ENCODE assay signal across 12 cellular contexts in genomic region chr7:15686957-15687644, GRCh38. TPM values are rescaled to one million over a fixed set of nuclear protein-coding genes. Genes with fewer than 3 reads are reported as not detected.
DNase-seq lines count a peak whose midpoint lies in the region; ATAC-seq, FAIRE-seq and TF ChIP-seq lines count a peak whose summit lies in the region.
"Had no signal": no experiment of that assay in that cellular context is flagged by ENCODE, and none has a peak within 500 bp of the region (broad histone marks: within the 10 kb centered on the region; RNA-seq: fewer than 3 reads in every experiment).

No MANE protein-coding gene starts in this region.

- H3K27me3 ChIP-seq in gastroesophageal sphincter (peaks cover 65% of the 10 kb centered on the region), neuronal stem cell (ENCODE audit: control insufficient read depth in 3 of 3, insufficient read depth in 3 of 3, low read depth in 1 of 3, low read length in 3 of 3) (peaks cover 18 to 55% (median 40%) of the 10 kb centered on the region in 3 experiments)

- H2AK5ac ChIP-seq in neuronal stem cell (ENCODE audit: low read depth, low read length) = no peak overlapping the region

- no peak overlapping the region for H3K9ac ChIP-seq in neuronal stem cell (ENCODE audit: low read depth, low read length, poor library complexity)

- no peak for TF ChIP-seq EP300 in A549 (IDR thresholded peaks at IDR 0.05)
- no peak for TF ChIP-seq EP300 in gastroesophageal sphincter (IDR thresholded peaks at IDR 0.05)

- POLR2A ChIA-PET in A549 (lab: Yijun Ruan, JAX) = no interaction called here

- CTCF ChIA-PET in A549 (lab: Yijun Ruan, JAX) = interaction anchor here (0.8 kb wide), 1 partner anchor 16 kb away, joined by 4 read pairs; no protein-coding TSS in a partner anchor

- no peak overlapping the region for H2BK5ac ChIP-seq in neuronal stem cell (ENCODE audit: low read length)

- no peak overlapping the region for H3K23ac ChIP-seq in neuronal stem cell (ENCODE audit: low read depth, low read length, poor library complexity)

- H3K4me2 ChIP-seq in A549 (peak overlapping the region; percentile 67), neuronal stem cell (ENCODE audit: insufficient read depth, low read length, poor library complexity, severe bottlenecking) (peak overlapping the region; percentile 43)

- no peak overlapping the region for H3K14ac ChIP-seq in neuronal stem cell (ENCODE audit: low read length)

- H4K91ac ChIP-seq in neuronal stem cell (ENCODE audit: low read depth, low read length, poor library complexity) = no peak overlapping the region

- H2BK120ac ChIP-seq in neuronal stem cell (ENCODE audit: low read depth, low read length) = no peak overlapping the region

- peak overlapping the region; percentile 88 for H2AFZ ChIP-seq in neuronal stem cell (ENCODE audit: low read length)

- H3K36me3 ChIP-seq in gastroesophageal sphincter = no peaks in the 10 kb centered on the region
- no peaks in the 10 kb centered on the region for H3K36me3 ChIP-seq in neuronal stem cell (replicated peaks in 1 of 2; ENCODE audit: control insufficient read depth in 2 of 2, insufficient read depth in 2 of 2, low read length in 2 of 2)

- no peak overlapping the region for H4K8ac ChIP-seq in neuronal stem cell (ENCODE audit: low read depth, low read length)

- H2BK15ac ChIP-seq in neuronal stem cell (ENCODE audit: low read length) = no peak overlapping the region

- ATAC-seq in A549 (peak in 1 of 2 experiments; percentile 48; a peak in 3 of 6 replicates), gastroesophageal sphincter (no peak), HG03139 (IDR thresholded peaks at IDR 0.05; ENCODE audit: unreplicated experiment) (no peak), GM19467 (IDR thresholded peaks at IDR 0.05; ENCODE audit: unreplicated experiment) (no peak), HG03354 (IDR thresholded peaks at IDR 0.05; ENCODE audit: poor library complexity, severe bottlenecking, unreplicated experiment) (no peak)

- TF ChIP-seq CTCF in A549 (IDR thresholded peaks at IDR 0.05) (no peak), gastroesophageal sphincter (IDR thresholded peaks at IDR 0.05) (no peak), GM20000 (IDR thresholded peaks at IDR 0.05; ENCODE audit: extremely low read depth, missing control alignments) (no peak)

- TF ChIP-seq POLR2A in A549 (IDR thresholded peaks at IDR 0.05; ENCODE audit: low read length) = no peak
- no peak for TF ChIP-seq POLR2A in gastroesophageal sphincter (IDR thresholded peaks at IDR 0.05)

- DNase-seq in A549 (ENCODE audit: low read depth in 1 of 2, low spot score in 1 of 2) (no peak), NCI-H748 treated with DMSO at 0.1 percent for 48 hours (lab: John Stamatoyannopoulos, UW) (peak; percentile 56), neuronal stem cell (ENCODE audit: low spot score) (peak; percentile 12), GM20000 (ENCODE audit: low spot score) (no peak)
- DNase-seq: activated CD4-positive, alpha-beta memory T cell treated with anti-CD3 and anti-CD28 coated beads for 36 hours had no signal

- H2BK12ac ChIP-seq in neuronal stem cell (ENCODE audit: low read length) = no peak overlapping the region

- H3K18ac ChIP-seq in neuronal stem cell (ENCODE audit: low read length) = no peak overlapping the region

- WGBS in A549 (ENCODE audit: missing lambda C conversion rate) = 45% methylated on average over 32 of the region's 32 CpGs
- 7 to 18% methylated on average over 23 of the region's 32 CpGs for WGBS in gastroesophageal sphincter (ENCODE audit: low coverage in 1 of 2), 2 donors
- no CpG with 5 or more reads among the region's 32 CpGs for WGBS in neuronal stem cell (ENCODE audit: extremely low coverage in 2 of 2, insufficient read length in 2 of 2, insufficient replicate concordance in 1 of 2), 2 donors

- no peak overlapping the region for H3K4ac ChIP-seq in neuronal stem cell (ENCODE audit: low read length)

- FAIRE-seq in A549 (lab: Jason Lieb, UNC) = no peak
- FAIRE-seq: colon, RCC 7860 had no signal

- no peaks in the 10 kb centered on the region; the same call in 2 of the 3 replicates for H3K4me1 ChIP-seq in A549
- H3K4me1 ChIP-seq in gastroesophageal sphincter = peaks cover 0 to 29% (median 0%) of the 10 kb centered on the region in 3 donors
- peaks cover 8 to 20% of the 10 kb centered on the region in 2 donors for H3K4me1 ChIP-seq in neuronal stem cell (ENCODE audit: control insufficient read depth in 2 of 2, insufficient read depth in 1 of 2, low read depth in 1 of 2, low read length in 2 of 2)

- H3K4me3 ChIP-seq in A549 (peak overlapping the region; percentile 28; the same call in 2 of the 3 replicates), gastroesophageal sphincter (peak overlapping the region; percentile 61 to 63), neuronal stem cell (ENCODE audit: low read length in 2 of 2) (no peak overlapping the region)

- H3K27ac ChIP-seq in A549 (no peak overlapping the region), gastroesophageal sphincter (peak overlapping the region in 3 of 4 donors; percentile 82 to 86 (median 86)), neuronal stem cell (replicated peaks; ENCODE audit: low read length) (no peak overlapping the region)

- no peaks in the 10 kb centered on the region for H3K9me3 ChIP-seq in A549
- H3K9me3 ChIP-seq in gastroesophageal sphincter = no peaks in the 10 kb centered on the region
- H3K9me3 ChIP-seq in neuronal stem cell (replicated peaks in 1 of 2; ENCODE audit: control insufficient read depth in 2 of 2, insufficient read depth in 1 of 2, low read depth in 1 of 2, low read length in 2 of 2) = no peaks in the 10 kb centered on the region

- TF ChIP-seq RAD21 in A549 (conservative IDR thresholded peaks at IDR 0.05 in 1 of 2, IDR thresholded peaks at IDR 0.05 in 1 of 2) = no peak

- H3K79me1 ChIP-seq in neuronal stem cell (ENCODE audit: low read depth, low read length) = no peaks in the 10 kb centered on the region

TF ChIP-seq in A549, 52 proteins besides CTCF, POLR2A, EP300 and RAD21:
- no peak for TF ChIP-seq TFCP2L1 (CRISPR knock-in tag; IDR thresholded peaks at IDR 0.05)
- no peak for TF ChIP-seq NPAS2 (CRISPR knock-in tag; IDR thresholded peaks at IDR 0.05; ENCODE audit: borderline replicate concordance)
- no peak for TF ChIP-seq MAX (IDR thresholded peaks at IDR 0.05)
- TF ChIP-seq EHMT2 (IDR thresholded peaks at IDR 0.05; ENCODE audit: low read depth) = no peak
- peak; percentile 55; the same call in 1 of the 2 replicates for TF ChIP-seq CBX8 (IDR thresholded peaks at IDR 0.05)
- no peak for TF ChIP-seq PBX3 (IDR thresholded peaks at IDR 0.05)

RNA-seq across cellular contexts. Expression of gene MEOX2, which starts 0.6 kb away (rescaled TPM):
- polyA plus RNA-seq in A549 (2011; rRNA removed) = not detected in 2 replicates
- not detected in 2 replicates for polyA plus RNA-seq in A549 (2012; cell fraction: cytosol; rRNA removed)
- not detected in 2 replicates for polyA plus RNA-seq in A549 (2012; cell fraction: nucleus; rRNA removed)
- polyA plus RNA-seq in A549 (2017; fragmentation: RNase III; extraction: RNeasy Plus Mini Kit Qiagen cat#74134 plus additional on column Dnase treatment) = not detected in 3 replicates
- polyA minus RNA-seq in A549 (2011; rRNA and poly(A)+ RNA removed) = not detected in 2 replicates
- total RNA-seq in gastroesophageal sphincter = 10 to 100 TPM in 2 of 4 donors, 1 to 10 TPM in 2; 4.5 to 28.7 (median 12.5) TPM
- polyA plus RNA-seq in neuronal stem cell (2013, experiment 1 of 2) = not detected
- 0.01 TPM for polyA plus RNA-seq in neuronal stem cell (2013, experiment 2 of 2)
- total RNA-seq: activated CD4-positive, alpha-beta memory T cell treated with anti-CD3 and anti-CD28 coated beads for 36 hours had no signal
- polyA plus RNA-seq: BJ had no signal

Comparison
In these comparisons a context has a peak if more than half of its experiments do, and no peak if none do; other contexts are left out.
1. DNase-seq: peak in NCI-H748 treated with DMSO at 0.1 percent for 48 hours (single experiment) and neuronal stem cell (single experiment); none in A549 (0 of 2) and GM20000 (single experiment).
2. H3K27ac ChIP-seq: peak in gastroesophageal sphincter (3 of 4); none in A549 (0 of 2) and neuronal stem cell (single experiment).
3. H3K4me3 ChIP-seq: peak in A549 (single experiment) and gastroesophageal sphincter (2 of 2); none in neuronal stem cell (0 of 2).